In genomic region chr2:105870858-105871257, GRCh38 we compare ENCODE assay signal across 21 cellular contexts.
DNase-seq lines count a peak whose midpoint lies in the region; ATAC-seq and TF ChIP-seq lines count a peak whose summit lies in the region.
"Had no signal": no experiment of that assay in that cellular context is flagged by ENCODE, and none has a peak within 500 bp of the region (broad histone marks: within the 10 kb centered on the region; RNA-seq: fewer than 3 reads in every experiment).

No MANE protein-coding gene starts in this region.

- H3K27ac Mint-ChIP-seq in activated T-cell treated with anti-CD3 and anti-CD28 coated beads, Interleukin-2, amount 50 U/mL, for 24 hours, result peak overlapping the region; percentile 30
- H3K27ac Mint-ChIP-seq in activated CD8-positive, alpha-beta T cell treated with anti-CD3 and anti-CD28 coated beads for 36 hours, result peak overlapping the region; percentile 32
- peak overlapping the region; percentile 13 for H3K27ac Mint-ChIP-seq in endodermal cell
- H3K27ac Mint-ChIP-seq in stimulated activated memory B cell treated with anti-CD40 and anti-IgM and Interleukin-4, amounts not matched to agents 10 μg/mL and 1 μg/mL and 100 μg/mL, for 72 hours, result peak overlapping the region; percentile 60

- no peaks in the 10 kb centered on the region for H3K27me3 ChIP-seq in endodermal cell (ENCODE audit: control insufficient read depth, insufficient read depth, low read length, poor library complexity, severe bottlenecking)
- H3K27me3 ChIP-seq: adrenal gland, BLaER1, breast epithelium, pancreas had no signal

- peaks cover 9% of the 10 kb centered on the region for H3K4me1 ChIP-seq in endodermal cell (ENCODE audit: control insufficient read depth, insufficient read depth, low read length)
- H3K4me1 ChIP-seq: breast epithelium, pancreas had no signal

- H3K9me3 Mint-ChIP-seq in activated T-cell treated with anti-CD3 and anti-CD28 coated beads, Interleukin-2, amount 50 U/mL, for 24 hours, result no peaks in the 10 kb centered on the region
- no peaks in the 10 kb centered on the region for H3K9me3 Mint-ChIP-seq in activated CD8-positive, alpha-beta T cell treated with anti-CD3 and anti-CD28 coated beads for 36 hours
- H3K9me3 Mint-ChIP-seq in endodermal cell, result no peaks in the 10 kb centered on the region
- H3K9me3 Mint-ChIP-seq in stimulated activated memory B cell treated with anti-CD40 and anti-IgM and Interleukin-4, amounts not matched to agents 10 μg/mL and 1 μg/mL and 100 μg/mL, for 72 hours, result no peaks in the 10 kb centered on the region

- intact Hi-C loops in activated CD8-positive, alpha-beta T cell treated with anti-CD3 and anti-CD28 coated beads for 36 hours (cut with micrococcal nuclease), result loop anchor here (5.0 kb wide), 2 partner anchors 74 to 124 kb away; no protein-coding TSS in a partner anchor

- no peak for TF ChIP-seq CTCF in activated CD8-positive, alpha-beta T cell treated with anti-CD3 and anti-CD28 coated beads for 36 hours (IDR thresholded peaks at IDR 0.05)
- TF ChIP-seq CTCF in endodermal cell (conservative IDR thresholded peaks at IDR 0.05), result no peak

- no peak overlapping the region for H3K27ac ChIP-seq in endodermal cell (ENCODE audit: low read depth, low read length)
- H3K27ac ChIP-seq: adrenal gland, BLaER1, breast epithelium, pancreas had no signal

- H3K9me3 ChIP-seq in endodermal cell (ENCODE audit: control insufficient read depth, low read length), result no peaks in the 10 kb centered on the region
- H3K9me3 ChIP-seq: adrenal gland, BLaER1, breast epithelium, pancreas had no signal

- WGBS in endodermal cell (ENCODE audit: insufficient coverage in 1 of 2, insufficient read length in 1 of 2), 2 experiments, result 93 to 100% methylated on average over 6 to 11 of the region's 11 CpGs

- H3K4me1 Mint-ChIP-seq in activated T-cell treated with anti-CD3 and anti-CD28 coated beads, Interleukin-2, amount 50 U/mL, for 24 hours (ENCODE audit: low read depth), result peaks cover 96% of the 10 kb centered on the region
- H3K4me1 Mint-ChIP-seq in activated CD8-positive, alpha-beta T cell treated with anti-CD3 and anti-CD28 coated beads for 36 hours (ENCODE audit: low read depth), result peaks cover 90% of the 10 kb centered on the region
- H3K4me1 Mint-ChIP-seq in endodermal cell, result peaks cover 44% of the 10 kb centered on the region
- peaks cover 92% of the 10 kb centered on the region for H3K4me1 Mint-ChIP-seq in stimulated activated memory B cell treated with anti-CD40 and anti-IgM and Interleukin-4, amounts not matched to agents 10 μg/mL and 1 μg/mL and 100 μg/mL, for 72 hours

- DNase-seq in activated T-cell treated with anti-CD3 and anti-CD28 coated beads, Interleukin-2, amount 50 U/mL, for 24 hours, result no peak
- DNase-seq in activated T-cell treated with anti-CD3 and anti-CD28 coated beads, Interleukin-2, amount 50 U/mL, for 1 hour, result no peak
- no peak for DNase-seq in activated CD8-positive, alpha-beta T cell treated with anti-CD3 and anti-CD28 coated beads for 36 hours
- DNase-seq in endodermal cell (no peak), RPMI8226 (no peak), superior temporal gyrus (ENCODE audit: extremely low spot score) (no peak)
- DNase-seq: ACHN; adrenal gland; cortex of kidney; NCI-H187; NCI-H748 treated with DMSO at 0.1 percent for 48 hours; OCI-M1; pancreas; right cardiac atrium; SHP77; stimulated activated CD4-positive, alpha-beta T cell treated with anti-CD3 and anti-CD28 coated beads, Interleukin-4, amount 100 ng/mL, for 24 hours; T-helper 1 cell had no signal

- no peak overlapping the region for H3K4me3 Mint-ChIP-seq in activated T-cell treated with anti-CD3 and anti-CD28 coated beads, Interleukin-2, amount 50 U/mL, for 24 hours
- H3K4me3 Mint-ChIP-seq in activated CD8-positive, alpha-beta T cell treated with anti-CD3 and anti-CD28 coated beads for 36 hours, result no peak overlapping the region
- H3K4me3 Mint-ChIP-seq in endodermal cell, result no peak overlapping the region
- no peak overlapping the region for H3K4me3 Mint-ChIP-seq in stimulated activated memory B cell treated with anti-CD40 and anti-IgM and Interleukin-4, amounts not matched to agents 10 μg/mL and 1 μg/mL and 100 μg/mL, for 72 hours

- POLR2A ChIA-PET in activated CD8-positive, alpha-beta T cell treated with anti-CD3 and anti-CD28 coated beads for 36 hours (lab: Charles Lee), result interaction anchor here (1.0 to 1.2 kb wide), 3 partner anchors 12 to 73 kb away, joined by 3 to 4 read pairs (median 4); no protein-coding TSS in a partner anchor

- H3K27me3 Mint-ChIP-seq in activated T-cell treated with anti-CD3 and anti-CD28 coated beads, Interleukin-2, amount 50 U/mL, for 24 hours, result no peaks in the 10 kb centered on the region
- H3K27me3 Mint-ChIP-seq in activated CD8-positive, alpha-beta T cell treated with anti-CD3 and anti-CD28 coated beads for 36 hours, result no peaks in the 10 kb centered on the region
- no peaks in the 10 kb centered on the region for H3K27me3 Mint-ChIP-seq in endodermal cell (ENCODE audit: insufficient read depth)
- no peaks in the 10 kb centered on the region for H3K27me3 Mint-ChIP-seq in stimulated activated memory B cell treated with anti-CD40 and anti-IgM and Interleukin-4, amounts not matched to agents 10 μg/mL and 1 μg/mL and 100 μg/mL, for 72 hours

- CTCF ChIA-PET in activated CD8-positive, alpha-beta T cell treated with anti-CD3 and anti-CD28 coated beads for 36 hours (lab: Charles Lee), result interaction anchor here (1.3 kb wide), 1 partner anchor 12 kb away, joined by 3 read pairs; no protein-coding TSS in a partner anchor

- ATAC-seq in activated CD8-positive, alpha-beta T cell treated with anti-CD3 and anti-CD28 coated beads for 36 hours, result no peak
- ATAC-seq in stimulated activated memory B cell treated with anti-CD40 and anti-IgM and Interleukin-4, amounts not matched to agents 10 μg/mL and 1 μg/mL and 100 μg/mL, for 72 hours, result no peak
- ATAC-seq in HG03025 (IDR thresholded peaks at IDR 0.05; ENCODE audit: low FRiP score, unreplicated experiment), result no peak
- ATAC-seq: pancreas, right cardiac atrium had no signal

- H3K4me3 ChIP-seq in endodermal cell (ENCODE audit: low read length), result no peak overlapping the region
- H3K4me3 ChIP-seq: adrenal gland, BLaER1, breast epithelium, pancreas had no signal

- H3K36me3 Mint-ChIP-seq in activated T-cell treated with anti-CD3 and anti-CD28 coated beads, Interleukin-2, amount 50 U/mL, for 24 hours (ENCODE audit: low read depth), result peaks cover 78% of the 10 kb centered on the region
- peaks cover 37% of the 10 kb centered on the region for H3K36me3 Mint-ChIP-seq in activated CD8-positive, alpha-beta T cell treated with anti-CD3 and anti-CD28 coated beads for 36 hours (ENCODE audit: low read depth)
- no peaks in the 10 kb centered on the region for H3K36me3 Mint-ChIP-seq in endodermal cell (ENCODE audit: low read depth)
- H3K36me3 Mint-ChIP-seq in stimulated activated memory B cell treated with anti-CD40 and anti-IgM and Interleukin-4, amounts not matched to agents 10 μg/mL and 1 μg/mL and 100 μg/mL, for 72 hours, result peaks cover 57% of the 10 kb centered on the region

- no peak overlapping the region for H3K9ac ChIP-seq in endodermal cell (ENCODE audit: extremely low read depth, low read length, poor library complexity, severe bottlenecking)
- H3K9ac ChIP-seq: BLaER1 had no signal

- no peaks in the 10 kb centered on the region for H3K36me3 ChIP-seq in endodermal cell (ENCODE audit: control insufficient read depth, insufficient read depth, low read length)
- H3K36me3 ChIP-seq: adrenal gland, breast epithelium, pancreas had no signal
